In genomic region chr2:57504787-57505186, GRCh38 we compare ENCODE assay signal across 33 cellular contexts.
"Had no signal": no experiment of that assay in that cellular context is flagged by ENCODE, and none has a peak within 500 bp of the region (broad histone marks: within the 10 kb centered on the region; RNA-seq: fewer than 3 reads in every experiment).

No MANE protein-coding gene starts in this region.

- ATAC-seq: activated naive CD4-positive, alpha-beta T cell treated with anti-CD3 and anti-CD28 coated beads, Interleukin-2, amount 50 U/mL, for 72 hours; activated naive CD8-positive, alpha-beta T cell treated with anti-CD3 and anti-CD28 coated beads, Interleukin-2, amount 50 U/mL, for 24 hours; activated T-cell treated with anti-CD3 and anti-CD28 coated beads, Interleukin-2, amount 50 U/mL, for 4 hours; activated T-cell treated with anti-CD3 and anti-CD28 coated beads, Interleukin-2, amount 50 U/mL, for 72 hours; activated T-helper 17 cell treated with anti-CD3 and anti-CD28 coated beads, Interleukin-2, amount 50 U/mL, for 72 hours; body of pancreas had no signal

- H3K4me3 ChIP-seq: adrenal gland, ascending aorta, body of pancreas, breast epithelium, cardiac muscle cell had no signal

- H3K9me3 ChIP-seq: adrenal gland, ascending aorta, body of pancreas, breast epithelium had no signal

- H3K4me1 ChIP-seq: adrenal gland, ascending aorta, body of pancreas, breast epithelium had no signal

- H3K27me3 ChIP-seq: adrenal gland, ascending aorta, body of pancreas, brain microvascular endothelial cell, breast epithelium, cardiac muscle cell had no signal

- H3K36me3 ChIP-seq: adrenal gland, ascending aorta, brain microvascular endothelial cell, breast epithelium, cardiac muscle cell had no signal

- DNase-seq: activated effector memory CD4-positive, alpha-beta T cell treated with anti-CD3 and anti-CD28 coated beads, Interleukin-2, amount 50 U/mL, for 16 hours; activated effector memory CD4-positive, alpha-beta T cell treated with Interleukin-2 at 50 U/mL for 16 hours; activated gamma-delta T cell; activated gamma-delta T cell treated with Interleukin-2 at 50 U/mL for 16 hours; activated naive CD4-positive, alpha-beta T cell; activated naive CD4-positive, alpha-beta T cell treated with anti-CD3 and anti-CD28 coated beads for 36 hours; activated naive CD4-positive, alpha-beta T cell treated with anti-CD3 and anti-CD28 coated beads, Interleukin-2, amount 10 ng/mL, durations not matched to agents 7 days and 5 days; activated naive CD4-positive, alpha-beta T cell treated with anti-CD3 and anti-CD28 coated beads, Interleukin-2, amount 50 U/mL, for 16 hours; activated naive CD4-positive, alpha-beta T cell treated with Interleukin-2 at 50 U/mL for 16 hours; activated naive CD8-positive, alpha-beta T cell treated with anti-CD3 and anti-CD28 coated beads for 36 hours; activated naive CD8-positive, alpha-beta T cell treated with anti-CD3 and anti-CD28 coated beads, Interleukin-2, amount 10 ng/mL, durations not matched to agents 7 days and 5 days; activated naive CD8-positive, alpha-beta T cell treated with anti-CD3 and anti-CD28 coated beads, Interleukin-2, amount 50 U/mL, for 24 hours; activated T-cell treated with anti-CD3 and anti-CD28 coated beads, Interleukin-2, amount 50 U/mL, for 24 hours; activated T-cell treated with anti-CD3 and anti-CD28 coated beads, Interleukin-2, amount 50 U/mL, for 4 hours; activated T-cell treated with anti-CD3 and anti-CD28 coated beads, Interleukin-2, amount 50 U/mL, for 48 hours; activated T-cell treated with anti-CD3 and anti-CD28 coated beads, Interleukin-2, amount 50 U/mL, for 72 hours; adrenal gland; amniotic stem cell; amygdala; anterior cingulate cortex; aorta; body of pancreas; brain microvascular endothelial cell; caudate nucleus; central memory CD4-positive, alpha-beta T cell; cerebellar nuclear complex had no signal

- FAIRE-seq: astrocyte, bronchial epithelial cell had no signal

- H3K27ac ChIP-seq: adrenal gland, ascending aorta, body of pancreas, brain microvascular endothelial cell, breast epithelium, cardiac muscle cell had no signal
